Comparison of ENCODE assay signal across 29 cellular contexts in genomic region chr5:115260248-115260647, GRCh38. TPM values are rescaled to one million over a fixed set of nuclear protein-coding genes. Genes with fewer than 3 reads are reported as not detected.
DNase-seq lines count a peak whose midpoint lies in the region; ATAC-seq and TF ChIP-seq lines count a peak whose summit lies in the region.
"Had no signal": no experiment of that assay in that cellular context is flagged by ENCODE, and none has a peak within 500 bp of the region (broad histone marks: within the 10 kb centered on the region; RNA-seq: fewer than 3 reads in every experiment).

No MANE protein-coding gene starts in this region.

- H3F3A ChIP-seq in OCI-LY1 (ENCODE audit: insufficient read depth, low read length) = no peaks in the 10 kb centered on the region

- no peak overlapping the region for H3K27ac ChIP-seq in OCI-LY1 (ENCODE audit: low read depth, low read length, poor library complexity, severe bottlenecking)
- H3K27ac ChIP-seq: lower lobe of right lung, prostate gland, stomach, thyroid gland had no signal

- peaks cover 66% of the 10 kb centered on the region for H3K79me2 ChIP-seq in OCI-LY1 (ENCODE audit: insufficient read depth, low read length)

- H3K27me3 Mint-ChIP-seq in activated naive CD4-positive, alpha-beta T cell treated with anti-CD3 and anti-CD28 coated beads, Interleukin-2, amount 50 U/mL, for 24 hours = no peaks in the 10 kb centered on the region
- H3K27me3 Mint-ChIP-seq: activated CD4-positive, alpha-beta T cell treated with anti-CD3 and anti-CD28 coated beads for 36 hours; CD8-positive, alpha-beta memory T cell; IgD-negative memory B cell had no signal

- H3K9me2 ChIP-seq in OCI-LY1 (ENCODE audit: low read depth, low read length) = no peaks in the 10 kb centered on the region

- peak overlapping the region; percentile 77; the same call in 1 of the 2 replicates for H3K4me2 ChIP-seq in OCI-LY1 (ENCODE audit: low read length)

- H2AFZ ChIP-seq in OCI-LY1 (ENCODE audit: low read length) = no peak overlapping the region

- H4K20me1 ChIP-seq in OCI-LY1 (ENCODE audit: insufficient read depth, low read length) = no peaks in the 10 kb centered on the region

- peaks cover 71% of the 10 kb centered on the region for H3K4me1 Mint-ChIP-seq in activated naive CD4-positive, alpha-beta T cell treated with anti-CD3 and anti-CD28 coated beads, Interleukin-2, amount 50 U/mL, for 24 hours

- H3K36me3 Mint-ChIP-seq in activated naive CD4-positive, alpha-beta T cell treated with anti-CD3 and anti-CD28 coated beads, Interleukin-2, amount 50 U/mL, for 24 hours = peaks cover 4% of the 10 kb centered on the region
- H3K36me3 Mint-ChIP-seq: IgD-negative memory B cell had no signal

- no peak overlapping the region for H3K4me3 ChIP-seq in OCI-LY1 (ENCODE audit: low read depth, low read length, poor library complexity, severe bottlenecking)
- no peak overlapping the region for H3K4me3 ChIP-seq in epithelial cell of esophagus (ENCODE audit: low read length)
- H3K4me3 ChIP-seq: HAP-1, lower lobe of right lung, prostate gland, thyroid gland had no signal

- no peak for ATAC-seq in HG03039 (IDR thresholded peaks at IDR 0.05; ENCODE audit: unreplicated experiment)
- ATAC-seq: activated CD4-positive, alpha-beta T cell treated with anti-CD3 and anti-CD28 coated beads for 36 hours; lower lobe of right lung had no signal

- peaks cover 25% of the 10 kb centered on the region for H3K4me1 ChIP-seq in OCI-LY1 (ENCODE audit: insufficient read depth, low read length, severe bottlenecking)

- no peaks in the 10 kb centered on the region for H3K9me3 ChIP-seq in OCI-LY1 (ENCODE audit: low read length)
- H3K9me3 ChIP-seq: HAP-1, lower lobe of right lung, prostate gland, stomach, thyroid gland had no signal

- no peak for DNase-seq in activated naive CD4-positive, alpha-beta T cell treated with anti-CD3 and anti-CD28 coated beads, Interleukin-2, amount 50 U/mL, for 16 hours
- DNase-seq in epithelial cell of esophagus (ENCODE audit: low read depth) (peak; percentile 63), renal cortical epithelial cell (ENCODE audit: low read depth) (peak; percentile 7), T1000 (lab: John Stamatoyannopoulos, UW) (no peak), HUDEP-2 (lab: John Stamatoyannopoulos, UW; ENCODE audit: unreplicated experiment in 76 of 76) (no peak)
- DNase-seq: 8988T; activated CD4-positive, alpha-beta T cell treated with anti-CD3 and anti-CD28 coated beads for 36 hours; activated effector memory CD4-positive, alpha-beta T cell treated with anti-CD3 and anti-CD28 coated beads, Interleukin-2, amount 50 U/mL, for 16 hours; activated T-cell treated with anti-CD3 and anti-CD28 coated beads, Interleukin-2, amount 50 U/mL, for 1 hour; CD8-positive, alpha-beta memory T cell; DMS153; effector CD4-positive, alpha-beta T cell; head of caudate nucleus; kidney glomerular epithelial cell; lower lobe of right lung; NCI-H1105 treated with DMSO at 0.1 percent for 48 hours; NCI-H2029 treated with DMSO at 0.1 percent for 48 hours; NCI-H226; NCI-H69; RPMI8226; stomach; T-helper 2 cell; thyroid gland had no signal

- no peaks in the 10 kb centered on the region for H3K9me3 Mint-ChIP-seq in activated naive CD4-positive, alpha-beta T cell treated with anti-CD3 and anti-CD28 coated beads, Interleukin-2, amount 50 U/mL, for 24 hours
- H3K9me3 Mint-ChIP-seq: IgD-negative memory B cell had no signal

- no peak overlapping the region for H3K9ac ChIP-seq in OCI-LY1 (ENCODE audit: low read length)

- H3K27ac Mint-ChIP-seq in activated naive CD4-positive, alpha-beta T cell treated with anti-CD3 and anti-CD28 coated beads, Interleukin-2, amount 50 U/mL, for 24 hours = no peak overlapping the region
- H3K27ac Mint-ChIP-seq: activated CD4-positive, alpha-beta T cell treated with anti-CD3 and anti-CD28 coated beads for 36 hours; IgD-negative memory B cell had no signal

- peaks cover 29% of the 10 kb centered on the region for H3K36me3 ChIP-seq in OCI-LY1 (ENCODE audit: insufficient read depth, low read length)
- H3K36me3 ChIP-seq: HAP-1, thyroid gland had no signal

- TF ChIP-seq CTCF in OCI-LY1 (IDR thresholded peaks at IDR 0.05; ENCODE audit: low read length) (no peak), epithelial cell of esophagus (IDR thresholded peaks at IDR 0.05; ENCODE audit: insufficient read depth, low read depth, low read length, missing control alignments) (no peak)

- no peaks in the 10 kb centered on the region for H3K27me3 ChIP-seq in OCI-LY1 (ENCODE audit: insufficient read depth, low read length)
- H3K27me3 ChIP-seq: stomach, thyroid gland had no signal

- H3K4me3 Mint-ChIP-seq in activated naive CD4-positive, alpha-beta T cell treated with anti-CD3 and anti-CD28 coated beads, Interleukin-2, amount 50 U/mL, for 24 hours = peak overlapping the region; percentile 38

RNA-seq across cellular contexts. Expression of gene PGGT1B, which starts 2.4 kb away (rescaled TPM):
- total RNA-seq in renal cortical epithelial cell = 12.2 and 19.1 TPM in 2 replicates

RNA-seq across cellular contexts. Expression of gene CCDC112, which starts 36.2 kb away (rescaled TPM):
- total RNA-seq in renal cortical epithelial cell = 5.7 and 12.2 TPM in 2 replicates

Comparison
In these comparisons a context has a peak if more than half of its experiments do, and no peak if none do; other contexts are left out.
1. DNase-seq: peak in epithelial cell of esophagus (single experiment) and renal cortical epithelial cell (single experiment); none in activated naive CD4-positive, alpha-beta T cell treated with anti-CD3 and anti-CD28 coated beads, Interleukin-2, amount 50 U/mL, for 16 hours (single experiment), T1000 (single experiment) and HUDEP-2 (0 of 76).